15 cellular contexts compared by ENCODE assay signal in genomic region chr2:41482659-41483058, GRCh38.
DNase-seq lines count a peak whose midpoint lies in the region; ATAC-seq lines count a peak whose summit lies in the region.
"Had no signal": no experiment of that assay in that cellular context is flagged by ENCODE, and none has a peak within 500 bp of the region (broad histone marks: within the 10 kb centered on the region; RNA-seq: fewer than 3 reads in every experiment).

No MANE protein-coding gene starts in this region.

- ATAC-seq in Right ventricle myocardium superior (ENCODE audit: poor library complexity) = peak; percentile 80
- ATAC-seq in left cardiac atrium = no peak
- ATAC-seq in HG03457 (IDR thresholded peaks at IDR 0.05; ENCODE audit: unreplicated experiment) = no peak
- ATAC-seq: CD8-positive, alpha-beta T cell; GM12878; HepG2 had no signal

- in situ Hi-C loops in SK-MEL-5 (cut with HindIII; ENCODE audit: low pct_unique_long_range_greater_than_20kb, low sequenced_read_pairs) = no loop called here

- DNase-seq in Right ventricle myocardium superior (no peak), left cardiac atrium (no peak), SK-MEL-5 (ENCODE audit: low read depth, low spot score) (peak; percentile 37), foreskin melanocyte (peak; percentile 44), NCI-H748 treated with DMSO at 0.1 percent for 48 hours (lab: John Stamatoyannopoulos, UW) (no peak)
- DNase-seq: CD8-positive, alpha-beta T cell; COR-L47; DMS 273 treated with DMSO at 0.1 percent for 48 hours; DMS53; DND-41; EL; H9 had no signal

- intact Hi-C loops in Right ventricle myocardium superior (cut with DNase I) = no loop called here
- intact Hi-C loops in left cardiac atrium (cut with DNase I) = no loop called here

Comparison
In these comparisons a context has a peak if more than half of its experiments do, and no peak if none do; other contexts are left out.
1. DNase-seq: peak in SK-MEL-5 (single experiment) and foreskin melanocyte (single experiment); none in Right ventricle myocardium superior (single experiment), left cardiac atrium (single experiment) and NCI-H748 treated with DMSO at 0.1 percent for 48 hours (single experiment).